ENCODE assay signal across 15 cellular contexts in the genomic region with DNA sequence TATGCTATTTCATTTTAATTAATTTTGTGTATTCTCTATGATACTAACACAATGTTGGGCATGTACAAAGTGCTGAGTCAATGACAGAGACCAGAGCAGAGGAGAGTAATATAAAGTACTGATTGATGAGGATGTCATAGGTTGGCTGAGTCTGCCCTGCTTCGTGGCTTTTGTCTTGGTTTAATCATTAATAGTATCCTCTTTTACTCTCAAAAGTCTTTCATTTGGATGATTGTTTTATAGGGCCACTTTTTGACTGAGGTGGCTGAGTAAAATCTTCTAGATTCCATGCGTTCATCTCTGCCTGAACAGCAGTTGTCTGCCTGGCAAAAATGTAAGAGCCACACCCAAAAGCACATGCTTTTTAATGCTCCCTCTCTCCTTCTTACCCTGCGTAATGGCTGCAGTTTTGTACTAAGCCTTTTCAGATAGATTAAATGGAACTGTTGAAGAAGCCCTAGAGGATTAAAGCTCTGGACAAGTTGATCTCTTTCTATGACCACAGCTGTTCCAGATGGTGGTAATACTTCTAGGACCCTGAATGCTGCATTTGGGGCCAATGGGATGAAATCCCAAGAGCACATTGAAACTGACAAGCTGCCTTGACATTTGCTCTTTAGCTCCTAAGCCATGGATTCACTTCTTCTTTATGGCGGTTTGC. TPM values are rescaled to one million over a fixed set of nuclear protein-coding genes. Genes with fewer than 3 reads are reported as not detected.
DNase-seq lines count a peak whose midpoint lies in the region; ATAC-seq and TF ChIP-seq lines count a peak whose summit lies in the region.
"Had no signal": no experiment of that assay in that cellular context is flagged by ENCODE, and none has a peak within 500 bp of the region (broad histone marks: within the 10 kb centered on the region; RNA-seq: fewer than 3 reads in every experiment).

No MANE protein-coding gene starts in this region.

- peaks cover 0 to 6% of the 10 kb centered on the region in 2 donors for H3K4me1 Mint-ChIP-seq in stimulated activated naive B cell treated with anti-CD40 and anti-IgM and Interleukin-4, amounts not matched to agents 10 μg/mL and 1 μg/mL and 100 μg/mL, for 72 hours
- H3K4me1 Mint-ChIP-seq in nephron progenitor cell = peaks cover 15% of the 10 kb centered on the region

- WGBS in esophagus muscularis mucosa = 44% methylated on average over 4 of the region's 4 CpGs

- no peaks in the 10 kb centered on the region for H3K27me3 Mint-ChIP-seq in stimulated activated naive B cell treated with anti-CD40 and anti-IgM and Interleukin-4, amounts not matched to agents 10 μg/mL and 1 μg/mL and 100 μg/mL, for 72 hours
- no peaks in the 10 kb centered on the region for H3K27me3 Mint-ChIP-seq in nephron progenitor cell (ENCODE audit: low read depth, poor library complexity)
- H3K27me3 Mint-ChIP-seq: activated naive CD8-positive, alpha-beta T cell treated with anti-CD3 and anti-CD28 coated beads, Interleukin-2, amount 50 U/mL, for 24 hours had no signal

- H3K27ac ChIP-seq in esophagus muscularis mucosa (replicated peaks in 1 of 4) (peak overlapping the region; percentile 9 to 66 (median 40)), mucosa of rectum (ENCODE audit: low read depth in 2 of 2, low read length in 2 of 2) (peak overlapping the region; percentile 20 to 28)
- H3K27ac ChIP-seq: upper lobe of left lung had no signal

- H3K9ac ChIP-seq in mucosa of rectum (ENCODE audit: low read depth in 1 of 2, low read length in 2 of 2) = peak overlapping the region in 1 of 2 donors; percentile 10

- TF ChIP-seq EP300 in esophagus muscularis mucosa (IDR thresholded peaks at IDR 0.05) = no peak

- TF ChIP-seq CTCF in esophagus muscularis mucosa (IDR thresholded peaks at IDR 0.05) (no peak), nephron progenitor cell (IDR thresholded peaks at IDR 0.05) (no peak)

- H3K27me3 ChIP-seq in esophagus muscularis mucosa = no peaks in the 10 kb centered on the region
- H3K27me3 ChIP-seq in mucosa of rectum (ENCODE audit: control insufficient read depth in 2 of 2, insufficient read depth in 2 of 2, low read length in 2 of 2) = no peaks in the 10 kb centered on the region
- H3K27me3 ChIP-seq: upper lobe of left lung had no signal

- no peak for TF ChIP-seq POLR2A in esophagus muscularis mucosa (IDR thresholded peaks at IDR 0.05; ENCODE audit: low read depth)

- intact Hi-C loops in esophagus muscularis mucosa (cut with DNase I) = no loop called here

- peaks cover 4 to 16% (median 14%) of the 10 kb centered on the region in 4 donors for H3K4me1 ChIP-seq in esophagus muscularis mucosa
- H3K4me1 ChIP-seq in mucosa of rectum (ENCODE audit: control insufficient read depth in 2 of 2, insufficient read depth in 2 of 2, low read length in 2 of 2) = peaks cover 28 to 55% of the 10 kb centered on the region in 2 donors
- H3K4me1 ChIP-seq: upper lobe of left lung had no signal

- H3K9me3 Mint-ChIP-seq in stimulated activated naive B cell treated with anti-CD40 and anti-IgM and Interleukin-4, amounts not matched to agents 10 μg/mL and 1 μg/mL and 100 μg/mL, for 72 hours = no peaks in the 10 kb centered on the region
- no peaks in the 10 kb centered on the region for H3K9me3 Mint-ChIP-seq in nephron progenitor cell
- H3K9me3 Mint-ChIP-seq: activated naive CD8-positive, alpha-beta T cell treated with anti-CD3 and anti-CD28 coated beads, Interleukin-2, amount 50 U/mL, for 24 hours; natural killer cell had no signal

- H3K4me3 ChIP-seq in esophagus muscularis mucosa (no peak overlapping the region), mucosa of rectum (ENCODE audit: low read length in 2 of 2) (no peak overlapping the region)
- H3K4me3 ChIP-seq: upper lobe of left lung had no signal

- no peaks in the 10 kb centered on the region for H3K36me3 ChIP-seq in esophagus muscularis mucosa
- no peaks in the 10 kb centered on the region for H3K36me3 ChIP-seq in mucosa of rectum (ENCODE audit: control insufficient read depth in 2 of 2, insufficient read depth in 2 of 2, low read length in 2 of 2)
- H3K36me3 ChIP-seq: upper lobe of left lung had no signal

- H3K9me3 ChIP-seq in esophagus muscularis mucosa (no peaks in the 10 kb centered on the region), mucosa of rectum (ENCODE audit: control insufficient read depth in 2 of 2, low read length in 2 of 2) (no peaks in the 10 kb centered on the region)
- H3K9me3 ChIP-seq: upper lobe of left lung had no signal

- H3K27ac Mint-ChIP-seq in stimulated activated naive B cell treated with anti-CD40 and anti-IgM and Interleukin-4, amounts not matched to agents 10 μg/mL and 1 μg/mL and 100 μg/mL, for 72 hours = no peak overlapping the region
- no peak overlapping the region for H3K27ac Mint-ChIP-seq in nephron progenitor cell
- H3K27ac Mint-ChIP-seq: activated naive CD8-positive, alpha-beta T cell treated with anti-CD3 and anti-CD28 coated beads, Interleukin-2, amount 50 U/mL, for 24 hours; natural killer cell had no signal

- ATAC-seq in stimulated activated naive B cell treated with anti-CD40 and anti-IgM and Interleukin-4, amounts not matched to agents 10 μg/mL and 1 μg/mL and 100 μg/mL, for 72 hours (replicated peaks) = no peak
- ATAC-seq: activated CD4-positive, CD25-positive, alpha-beta regulatory T cell treated with anti-CD3 and anti-CD28 coated beads, Interleukin-2, amount 50 U/mL, for 24 hours; activated naive CD8-positive, alpha-beta T cell treated with anti-CD3 and anti-CD28 coated beads, Interleukin-2, amount 50 U/mL, for 24 hours; natural killer cell had no signal

- in situ Hi-C loops in ACHN (cut with HindIII; ENCODE audit: low pct_ligation_motif_present, low pct_unique_long_range_greater_than_20kb, low sequenced_read_pairs) = no loop called here

- no peak overlapping the region for H3K4me3 Mint-ChIP-seq in stimulated activated naive B cell treated with anti-CD40 and anti-IgM and Interleukin-4, amounts not matched to agents 10 μg/mL and 1 μg/mL and 100 μg/mL, for 72 hours
- no peak overlapping the region for H3K4me3 Mint-ChIP-seq in nephron progenitor cell
- H3K4me3 Mint-ChIP-seq: activated naive CD8-positive, alpha-beta T cell treated with anti-CD3 and anti-CD28 coated beads, Interleukin-2, amount 50 U/mL, for 24 hours; natural killer cell had no signal

- peaks cover 2 to 3% of the 10 kb centered on the region in 2 donors for H3K36me3 Mint-ChIP-seq in stimulated activated naive B cell treated with anti-CD40 and anti-IgM and Interleukin-4, amounts not matched to agents 10 μg/mL and 1 μg/mL and 100 μg/mL, for 72 hours
- peaks cover 45% of the 10 kb centered on the region for H3K36me3 Mint-ChIP-seq in nephron progenitor cell (ENCODE audit: low read depth)
- H3K36me3 Mint-ChIP-seq: natural killer cell had no signal

- DNase-seq in ACHN = peak; percentile 37
- peak; percentile 98 for DNase-seq in NCI-H524 treated with DMSO at 0.1 percent for 48 hours (lab: John Stamatoyannopoulos, UW)
- DNase-seq in esophagus muscularis mucosa (ENCODE audit: extremely low spot score) = no peak
- no peak for DNase-seq in stimulated activated naive B cell treated with anti-CD40 and anti-IgM and Interleukin-4, amounts not matched to agents 10 μg/mL and 1 μg/mL and 100 μg/mL, for 72 hours
- no peak for DNase-seq in mesenteric fat pad (ENCODE audit: low spot score)
- DNase-seq in medulla oblongata (ENCODE audit: extremely low spot score) = no peak
- DNase-seq in nephron progenitor cell = no peak
- DNase-seq: activated naive CD8-positive, alpha-beta T cell treated with anti-CD3 and anti-CD28 coated beads, Interleukin-2, amount 50 U/mL, for 24 hours; islet precursor cell; natural killer cell; NCI-H2081 treated with DMSO at 0.1 percent for 48 hours; NK-92 treated with Interleukin-12 subunit alpha and Interleukin-12 subunit beta, amount 100 ng/mL, for 24 hours; upper lobe of left lung had no signal

RNA-seq across cellular contexts. Expression of a gene that starts 59.8 kb away (rescaled TPM):
- total RNA-seq in esophagus muscularis mucosa = 1 to 10 TPM in 3 of 4 donors, under 1 TPM in 1; 0.83 to 3.1 (median 1.5) TPM
- total RNA-seq in mesenteric fat pad = 22.1 TPM

Comparison
In these comparisons a context has a peak if more than half of its experiments do, and no peak if none do; other contexts are left out.
1. DNase-seq: peak in ACHN (single experiment) and NCI-H524 treated with DMSO at 0.1 percent for 48 hours (single experiment); none in esophagus muscularis mucosa (single experiment), stimulated activated naive B cell treated with anti-CD40 and anti-IgM and Interleukin-4, amounts not matched to agents 10 μg/mL and 1 μg/mL and 100 μg/mL, for 72 hours (single experiment), mesenteric fat pad (single experiment), medulla oblongata (single experiment) and nephron progenitor cell (single experiment).